Comparison of ENCODE assay signal across 15 cellular contexts in genomic region chr5:68994645-68995044, GRCh38.
DNase-seq lines count a peak whose midpoint lies in the region; ATAC-seq and TF ChIP-seq lines count a peak whose summit lies in the region.
"Had no signal": no experiment of that assay in that cellular context is flagged by ENCODE, and none has a peak within 500 bp of the region (broad histone marks: within the 10 kb centered on the region; RNA-seq: fewer than 3 reads in every experiment).

No MANE protein-coding gene starts in this region.

- ATAC-seq in GM19351 (IDR thresholded peaks at IDR 0.05; ENCODE audit: unreplicated experiment) (peak; percentile 91), HG02798 (IDR thresholded peaks at IDR 0.05; ENCODE audit: poor library complexity, unreplicated experiment) (peak; percentile 79), HG03135 (IDR thresholded peaks at IDR 0.05; ENCODE audit: unreplicated experiment) (no peak)
- no peak for ATAC-seq in stimulated activated naive CD8-positive, alpha-beta T cell treated with anti-CD3 and anti-CD28 coated beads, Interleukin-15, Interleukin-2, amounts not matched to agents 100 U/mL and 50 U/mL, for 24 hours
- ATAC-seq: HepG2, psoas muscle had no signal

- no peak for TF ChIP-seq POLR2A in lower leg skin (IDR thresholded peaks at IDR 0.05)

- H3K4me1 Mint-ChIP-seq in osteocyte (ENCODE audit: unreplicated experiment): peaks cover 17% of the 10 kb centered on the region
- H3K4me1 Mint-ChIP-seq: activated B cell treated with CpG ODN at 0.5 μM for 24 hours had no signal

- WGBS in lower leg skin, 2 donors: 45 to 47% methylated on average over 4 of the region's 4 CpGs

- no peaks in the 10 kb centered on the region for H3K4me1 ChIP-seq in adipocyte (ENCODE audit: control insufficient read depth, insufficient read depth, low read length)

- H3K9me3 ChIP-seq in adipocyte (ENCODE audit: control insufficient read depth, low read length): no peaks in the 10 kb centered on the region
- H3K9me3 ChIP-seq: psoas muscle had no signal

- POLR2A ChIA-PET in GM10248 (lab: Yijun Ruan, JAX): no interaction called here

- no peak overlapping the region for H3K27ac Mint-ChIP-seq in osteocyte (ENCODE audit: unreplicated experiment)
- H3K27ac Mint-ChIP-seq: activated B cell treated with CpG ODN at 0.5 μM for 24 hours had no signal

- intact Hi-C loops in lower leg skin (cut with DNase I; ENCODE audit: low total_unique reads): no loop called here

- DNase-seq in GM10248 (ENCODE audit: extremely low spot score) (peak; percentile 18), adipocyte (ENCODE audit: low read depth) (peak; percentile 35), osteocyte (ENCODE audit: extremely low spot score, unreplicated experiment) (no peak), lower leg skin (ENCODE audit: low spot score in 2 of 2) (no peak)
- no peak for DNase-seq in stimulated activated naive CD8-positive, alpha-beta T cell treated with anti-CD3 and anti-CD28 coated beads, Interleukin-15, Interleukin-2, amounts not matched to agents 100 U/mL and 50 U/mL, for 24 hours
- DNase-seq: activated B cell treated with CpG ODN at 0.5 μM for 24 hours; activated T-cell treated with anti-CD3 and anti-CD28 coated beads, Interleukin-2, amount 50 U/mL, for 1 hour; amygdala; dorsolateral prefrontal cortex; MV-4-11; psoas muscle had no signal

- no peak for TF ChIP-seq CTCF in GM10248 (IDR thresholded peaks at IDR 0.05; ENCODE audit: control extremely low read depth, extremely low read depth, low read depth, missing control alignments)
- no peak for TF ChIP-seq CTCF in osteocyte (IDR thresholded peaks at IDR 0.05)
- no peak for TF ChIP-seq CTCF in lower leg skin (IDR thresholded peaks at IDR 0.05)

- no peaks in the 10 kb centered on the region for H3K9me3 Mint-ChIP-seq in osteocyte (ENCODE audit: unreplicated experiment)
- H3K9me3 Mint-ChIP-seq: activated B cell treated with CpG ODN at 0.5 μM for 24 hours had no signal

- H3K27me3 Mint-ChIP-seq in osteocyte (ENCODE audit: unreplicated experiment): peaks cover 4% of the 10 kb centered on the region

- H3K36me3 ChIP-seq in adipocyte (ENCODE audit: control insufficient read depth, insufficient read depth, low read length, severe bottlenecking): no peaks in the 10 kb centered on the region

- H3K27me3 ChIP-seq in adipocyte (replicated peaks; ENCODE audit: control insufficient read depth, insufficient read depth, low read length): no peaks in the 10 kb centered on the region
- H3K27me3 ChIP-seq: dorsolateral prefrontal cortex had no signal

- H3K4me3 ChIP-seq in adipocyte (ENCODE audit: low read length) (no peak overlapping the region), lower leg skin (ENCODE audit: low read depth, poor library complexity, severe bottlenecking) (no peak overlapping the region)
- H3K4me3 ChIP-seq: dorsolateral prefrontal cortex, psoas muscle had no signal

- no peak overlapping the region for H3K9ac ChIP-seq in adipocyte (ENCODE audit: low read length)

- no peak overlapping the region for H3K4me3 Mint-ChIP-seq in osteocyte (ENCODE audit: unreplicated experiment)
- H3K4me3 Mint-ChIP-seq: activated B cell treated with CpG ODN at 0.5 μM for 24 hours had no signal

- CTCF ChIA-PET in GM10248 (lab: Yijun Ruan, JAX): interaction anchor here (2.7 kb wide), 1 partner anchor 13 kb away, joined by 16 read pairs; no protein-coding TSS in a partner anchor

- H3K36me3 Mint-ChIP-seq in osteocyte (ENCODE audit: unreplicated experiment): no peaks in the 10 kb centered on the region

Comparison
In these comparisons a context has a peak if more than half of its experiments do, and no peak if none do; other contexts are left out.
1. DNase-seq: peak in GM10248 (single experiment) and adipocyte (single experiment); none in stimulated activated naive CD8-positive, alpha-beta T cell treated with anti-CD3 and anti-CD28 coated beads, Interleukin-15, Interleukin-2, amounts not matched to agents 100 U/mL and 50 U/mL, for 24 hours (single experiment), osteocyte (single experiment) and lower leg skin (0 of 2).
2. ATAC-seq: peak in GM19351 (single experiment) and HG02798 (single experiment); none in stimulated activated naive CD8-positive, alpha-beta T cell treated with anti-CD3 and anti-CD28 coated beads, Interleukin-15, Interleukin-2, amounts not matched to agents 100 U/mL and 50 U/mL, for 24 hours (single experiment) and HG03135 (single experiment).